Comparison of ENCODE assay signal across 36 cellular contexts in the genomic region with DNA sequence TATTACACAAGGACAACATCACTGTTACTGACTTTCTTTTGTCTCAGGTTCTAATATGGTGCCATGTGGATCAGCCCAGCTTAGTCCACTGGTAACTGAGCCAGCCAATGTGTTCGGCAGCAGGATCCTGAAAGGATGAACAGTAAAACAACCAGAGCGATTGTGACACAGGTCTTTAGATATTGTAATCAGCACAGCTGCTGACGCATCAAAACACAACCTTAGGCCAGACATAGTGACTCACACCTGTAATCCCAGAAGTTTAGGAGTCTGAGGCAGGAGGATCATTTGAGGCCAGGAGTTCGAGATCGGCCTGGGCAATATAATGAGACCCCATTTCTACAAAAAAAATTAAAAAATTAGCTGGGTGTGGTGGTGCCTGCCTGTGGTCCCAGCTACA.
"Had no signal": no experiment of that assay in that cellular context is flagged by ENCODE, and none has a peak within 500 bp of the region (broad histone marks: within the 10 kb centered on the region; RNA-seq: fewer than 3 reads in every experiment).

No MANE protein-coding gene starts in this region.

- H3K27ac ChIP-seq: adrenal gland, body of pancreas, brain microvascular endothelial cell, cardiac muscle cell, VCaP had no signal

- H3K4me1 ChIP-seq: adrenal gland, body of pancreas had no signal

- ATAC-seq: activated CD8-positive, alpha-beta T cell treated with anti-CD3 and anti-CD28 coated beads for 36 hours; activated naive CD4-positive, alpha-beta T cell treated with anti-CD3 and anti-CD28 coated beads, Interleukin-2, amount 50 U/mL, for 72 hours; activated T-cell treated with anti-CD3 and anti-CD28 coated beads, Interleukin-2, amount 50 U/mL, for 4 hours; activated T-cell treated with anti-CD3 and anti-CD28 coated beads, Interleukin-2, amount 50 U/mL, for 72 hours; activated T-helper 17 cell treated with anti-CD3 and anti-CD28 coated beads, Interleukin-2, amount 50 U/mL, for 72 hours; body of pancreas had no signal

- H3K36me3 ChIP-seq: adrenal gland, brain microvascular endothelial cell, cardiac muscle cell had no signal

- H3K9me3 ChIP-seq: adrenal gland, body of pancreas had no signal

- H3K27me3 ChIP-seq: adrenal gland, body of pancreas, brain microvascular endothelial cell, cardiac muscle cell had no signal

- H3K4me3 ChIP-seq: adrenal gland, body of pancreas, cardiac muscle cell had no signal

- FAIRE-seq: astrocyte, bronchial epithelial cell, TTC549 had no signal

- DNase-seq: activated B cell treated with CpG ODN at 0.5 μM for 24 hours; activated CD4-positive, alpha-beta memory T cell treated with anti-CD3 and anti-CD28 coated beads for 36 hours; activated CD4-positive, alpha-beta T cell treated with anti-CD3 and anti-CD28 coated beads for 4 hours; activated CD4-positive, alpha-beta T cell treated with anti-CD3 and anti-CD28 coated beads, Interleukin-2, amount 10 ng/mL, durations not matched to agents 24 days and 14 days; activated CD4-positive, alpha-beta T cell treated with anti-CD3 and anti-CD28 coated beads, Interleukin-2, amount 50 U/mL, for 1 hour; activated CD4-positive, alpha-beta T cell treated with anti-CD3 and anti-CD28 coated beads, Interleukin-2, amount 50 U/mL, for 4 hours; activated CD4-positive, CD25-positive, alpha-beta regulatory T cell treated with anti-CD3 and anti-CD28 coated beads, Interleukin-2, amount 50 U/mL, for 72 hours; activated CD8-positive, alpha-beta memory T cell treated with anti-CD3 and anti-CD28 coated beads, Interleukin-2, amount 50 U/mL, for 4 hours; activated CD8-positive, alpha-beta T cell treated with anti-CD3 and anti-CD28 coated beads for 36 hours; activated effector memory CD4-positive, alpha-beta T cell treated with anti-CD3 and anti-CD28 coated beads, Interleukin-2, amount 50 U/mL, for 16 hours; activated gamma-delta T cell treated with Interleukin-2 at 50 U/mL for 16 hours; activated naive CD4-positive, alpha-beta T cell; activated naive CD4-positive, alpha-beta T cell treated with anti-CD3 and anti-CD28 coated beads for 36 hours; activated naive CD4-positive, alpha-beta T cell treated with anti-CD3 and anti-CD28 coated beads, Interleukin-2, amount 50 U/mL, for 16 hours; activated naive CD8-positive, alpha-beta T cell treated with anti-CD3 and anti-CD28 coated beads for 36 hours; activated T-cell treated with anti-CD3 and anti-CD28 coated beads for 4 hours; activated T-cell treated with anti-CD3 and anti-CD28 coated beads, Interleukin-2, amount 50 U/mL, for 1 hour; activated T-cell treated with anti-CD3 and anti-CD28 coated beads, Interleukin-2, amount 50 U/mL, for 4 hours; activated T-cell treated with anti-CD3 and anti-CD28 coated beads, Interleukin-2, amount 50 U/mL, for 72 hours; adrenal gland; amniotic stem cell; aorta; body of pancreas; brain microvascular endothelial cell; caudate nucleus; cerebellar nuclear complex; T-helper 1 cell; T-helper 2 cell; T-helper 9 cell had no signal
